Comparison of ENCODE assay signal across 8 cellular contexts in the genomic region with DNA sequence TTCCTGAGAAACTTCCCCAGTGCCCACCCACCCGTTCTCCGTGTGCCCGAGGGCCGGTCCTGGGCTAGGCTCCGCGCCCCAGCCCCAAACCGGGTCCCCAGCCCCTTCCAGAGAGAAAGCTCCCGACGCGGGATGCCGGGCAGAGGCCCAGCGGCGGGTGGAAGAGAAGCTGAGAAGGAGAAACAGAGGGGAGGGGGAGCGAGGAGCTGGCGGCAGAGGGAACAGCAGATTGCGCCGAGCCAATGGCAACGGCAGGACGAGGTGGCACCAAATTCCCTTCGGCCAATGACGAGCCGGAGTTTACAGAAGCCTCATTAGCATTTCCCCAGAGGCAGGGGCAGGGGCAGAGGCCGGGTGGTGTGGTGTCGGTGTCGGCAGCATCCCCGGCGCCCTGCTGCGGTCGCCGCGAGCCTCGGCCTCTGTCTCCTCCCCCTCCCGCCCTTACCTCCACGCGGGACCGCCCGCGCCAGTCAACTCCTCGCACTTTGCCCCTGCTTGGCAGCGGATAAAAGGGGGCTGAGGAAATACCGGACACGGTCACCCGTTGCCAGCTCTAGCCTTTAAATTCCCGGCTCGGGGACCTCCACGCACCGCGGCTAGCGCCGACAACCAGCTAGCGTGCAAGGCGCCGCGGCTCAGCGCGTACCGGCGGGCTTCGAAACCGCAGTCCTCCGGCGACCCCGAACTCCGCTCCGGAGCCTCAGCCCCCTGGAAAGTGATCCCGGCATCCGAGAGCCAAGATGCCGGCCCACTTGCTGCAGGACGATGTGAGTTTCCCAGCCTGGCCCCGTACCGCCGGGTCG. TPM values are rescaled to one million over a fixed set of nuclear protein-coding genes. Genes with fewer than 3 reads are reported as not detected.
DNase-seq lines count a peak whose midpoint lies in the region; ATAC-seq, FAIRE-seq and TF ChIP-seq lines count a peak whose summit lies in the region.

A gene (plus strand): TSS at position 469 of the 803 bp plus-strand sequence. CDS start 272 bp downstream, at position 741.

- TF ChIP-seq RAD21 in H1 (IDR thresholded peaks at IDR 0.05 in 1 of 2, conservative IDR thresholded peaks at IDR 0.05 in 1 of 2; ENCODE audit: low read depth in 2 of 2, low read length in 2 of 2): no peak

- POLR2A ChIA-PET in H1 (lab: Charles Lee; ENCODE audit: partially characterized antibody): interaction anchor here (0.6 to 9.6 kb wide), 19 partner anchors 9 to 1355 kb away, joined by 3 to 103 read pairs (median 4); no protein-coding TSS in a partner anchor

- peak within 1 kb of the TSS; percentile 70 to 91 (median 84) for H3K9ac ChIP-seq in H1 (replicated peaks in 1 of 4; ENCODE audit: extremely low read depth in 1 of 4, low read depth in 3 of 4, low read length in 3 of 4)
- peak within 1 kb of the TSS; percentile 88 for H3K9ac ChIP-seq in mesenchymal stem cell (ENCODE audit: low read length)

- CTCF ChIA-PET in H1 (lab: Charles Lee; ENCODE audit: partially characterized antibody): interaction anchor here (0.9 to 21.7 kb wide), 10 partner anchors 9 to 170 kb away, joined by 3 to 226 read pairs (median 6); a partner anchor contains a TSS

- peak within 1 kb of the TSS; percentile 77 for H4K91ac ChIP-seq in H1 (replicated peaks; ENCODE audit: insufficient read length, low read length)
- peak within 1 kb of the TSS; percentile 95 for H4K91ac ChIP-seq in mesenchymal stem cell (ENCODE audit: low read length)

- H2AK5ac ChIP-seq in H1 (ENCODE audit: low read depth, low read length) (no peak within 1 kb of the TSS; the same call in 1 of the 2 replicates), mesenchymal stem cell (ENCODE audit: low read length, severe bottlenecking) (no peak within 1 kb of the TSS)

- H3K27me3 ChIP-seq in H1 (replicated peaks in 1 of 4; ENCODE audit: control insufficient read depth in 3 of 4, extremely low read depth in 1 of 4, insufficient read depth in 3 of 4, low read length in 3 of 4): no peaks in the 10 kb centered on the region
- no peaks in the 10 kb centered on the region for H3K27me3 ChIP-seq in mesenchymal stem cell (ENCODE audit: control insufficient read depth in 1 of 2, insufficient read depth in 1 of 2, low read length in 2 of 2)

- H2BK5ac ChIP-seq in H1 (ENCODE audit: low read depth, low read length) (peak within 1 kb of the TSS; percentile 95), mesenchymal stem cell (ENCODE audit: low read depth, low read length, poor library complexity, severe bottlenecking) (peak within 1 kb of the TSS; percentile 58)

- H3K79me1 ChIP-seq in H1 (ENCODE audit: low read depth, low read length) (peaks cover 13% of the 10 kb centered on the region; the same call in 1 of the 2 replicates), mesenchymal stem cell (replicated peaks; ENCODE audit: low read length, poor library complexity, severe bottlenecking) (peaks cover 23% of the 10 kb centered on the region)

- peaks cover 10 to 30% (median 20%) of the 10 kb centered on the region in 4 experiments for H3K4me1 ChIP-seq in H1 (replicated peaks in 1 of 4; ENCODE audit: control insufficient read depth in 3 of 4, insufficient read depth in 4 of 4, low read length in 3 of 4)
- peaks cover 23% of the 10 kb centered on the region for H3K4me1 ChIP-seq in mesenchymal stem cell (ENCODE audit: control insufficient read depth, insufficient read depth, low read depth, low read length)

- H3K56ac ChIP-seq in H1 (replicated peaks; ENCODE audit: insufficient read length, low read depth, low read length): peak within 1 kb of the TSS; percentile 95

- H4K5ac ChIP-seq in H1 (ENCODE audit: insufficient read length, low read depth, low read length): peak within 1 kb of the TSS; percentile 84

- peak within 1 kb of the TSS; percentile 80 for H3K27ac ChIP-seq in H1 (ENCODE audit: low read depth, low read length)
- peak within 1 kb of the TSS; percentile 55 for H3K27ac ChIP-seq in mesenchymal stem cell (ENCODE audit: low read length, poor library complexity, severe bottlenecking)

- H3K79me2 ChIP-seq in H1 (ENCODE audit: control insufficient read depth in 1 of 2, insufficient read depth in 2 of 2, low read length in 2 of 2): peaks cover 32 to 56% of the 10 kb centered on the region in 2 experiments

- peak within 1 kb of the TSS; percentile 53 for H2BK12ac ChIP-seq in H1 (ENCODE audit: low read depth, low read length)
- peak within 1 kb of the TSS; percentile 41 to 97 for H2BK12ac ChIP-seq in mesenchymal stem cell (ENCODE audit: low read length in 2 of 2)

- H2AFZ ChIP-seq in H1 (ENCODE audit: low read length) (no peak within 1 kb of the TSS), mesenchymal stem cell (ENCODE audit: low read depth, low read length) (no peak within 1 kb of the TSS)

- FAIRE-seq in HTR-8/SVneo (lab: Jason Lieb, UNC) (peak; percentile 86), H1 (lab: Jason Lieb, UNC) (no peak)

- peak within 1 kb of the TSS; percentile 78 for H4K8ac ChIP-seq in H1 (ENCODE audit: extremely low read depth, insufficient read depth, low read length)
- peak within 1 kb of the TSS; percentile 52 for H4K8ac ChIP-seq in mesenchymal stem cell (ENCODE audit: low read length)

- ATAC-seq in GM21381 (IDR thresholded peaks at IDR 0.05; ENCODE audit: unreplicated experiment): peak; percentile 84

- H3K14ac ChIP-seq in H1 (ENCODE audit: insufficient read length) (no peak within 1 kb of the TSS), mesenchymal stem cell (ENCODE audit: low read length in 2 of 2) (peak within 1 kb of the TSS; percentile 43 to 100)

- peaks cover 26 to 41% of the 10 kb centered on the region in 2 experiments for H4K20me1 ChIP-seq in H1 (replicated peaks in 1 of 2; ENCODE audit: control insufficient read depth in 1 of 2, insufficient read depth in 2 of 2, low read length in 2 of 2)

- WGBS in H1 (ENCODE audit: extremely low coverage in 1 of 2, insufficient coverage in 1 of 2, insufficient read length in 1 of 2, insufficient replicate concordance in 2 of 2, low coverage in 1 of 2, low lambda C conversion rate in 2 of 2, missing lambda C conversion rate in 1 of 2), 2 experiments: 1% methylated on average over 47 of the region's 73 CpGs; no CpG with 5 or more reads in 1 of the 2 experiments
- under 1% methylated on average over 70 of the region's 73 CpGs for WGBS in mesenchymal stem cell

- no peak for TF ChIP-seq CTCF in H1 (IDR thresholded peaks at IDR 0.05; ENCODE audit: control extremely low read depth in 1 of 3, insufficient read depth in 1 of 3, low read depth in 1 of 3, low read length in 3 of 3)

- H2BK120ac ChIP-seq in H1 (replicated peaks; ENCODE audit: low read depth, low read length) (peak within 1 kb of the TSS; percentile 60), mesenchymal stem cell (ENCODE audit: low read depth, low read length) (peak within 1 kb of the TSS; percentile 98)

- H3K23ac ChIP-seq in H1 (ENCODE audit: insufficient read length) (no peak within 1 kb of the TSS), mesenchymal stem cell (ENCODE audit: low read length in 2 of 2) (peak within 1 kb of the TSS in 1 of 2 experiments; percentile 98)

- H2BK15ac ChIP-seq in H1 (ENCODE audit: low read length) (peak within 1 kb of the TSS; percentile 48; the same call in 1 of the 2 replicates), mesenchymal stem cell (ENCODE audit: low read depth, poor library complexity, severe bottlenecking) (peak within 1 kb of the TSS; percentile 70)

- no peak within 1 kb of the TSS for H2BK20ac ChIP-seq in H1 (ENCODE audit: low read length)

- DNase-seq in COLO829 (ENCODE audit: low spot score): peak; percentile 88
- DNase-seq in HTR-8/SVneo (ENCODE audit: insufficient read length, low spot score): peak; percentile 91
- DNase-seq in NOMO-1 treated with DMSO at 0.1 percent for 48 hours (lab: John Stamatoyannopoulos, UW; ENCODE audit: unreplicated experiment): peak; percentile 98
- DNase-seq in activated CD8-positive, alpha-beta memory T cell treated with anti-CD3 and anti-CD28 coated beads for 4 hours (ENCODE audit: low read depth in 2 of 2): peak; percentile 66 to 67
- DNase-seq in H1 (ENCODE audit: low read depth in 1 of 2, low spot score in 2 of 2): peak; percentile 86 to 91
- peak; percentile 98 for DNase-seq in mesenchymal stem cell
- peak; percentile 53 for DNase-seq in stimulated activated CD8-positive, alpha-beta memory T cell treated with anti-CD3 and anti-CD28 coated beads, Interleukin-12 subunit alpha, Interleukin-12 subunit beta, amount 100 ng/mL, for 24 hours (ENCODE audit: extremely low read depth)

- H3K23me2 ChIP-seq in H1 (ENCODE audit: low read depth, low read length): peaks cover 19% of the 10 kb centered on the region

- H3K36me3 ChIP-seq in H1 (ENCODE audit: control insufficient read depth in 2 of 4, insufficient read depth in 4 of 4, low read length in 3 of 4) (peaks cover 31 to 41% (median 37%) of the 10 kb centered on the region in 4 experiments), mesenchymal stem cell (ENCODE audit: control insufficient read depth in 1 of 2, insufficient read depth in 2 of 2, low read depth in 1 of 2, low read length in 2 of 2) (peaks cover 20 to 40% of the 10 kb centered on the region in 2 experiments)

- peak in 1 of 2 experiments; percentile 32; a peak in 1 of 3 replicates for TF ChIP-seq EP300 in H1 (IDR thresholded peaks at IDR 0.05; ENCODE audit: borderline replicate concordance in 1 of 2, low read depth in 2 of 2, low read length in 2 of 2)

- TF ChIP-seq POLR2A in H1 (IDR thresholded peaks at IDR 0.05; ENCODE audit: control extremely low read depth in 1 of 2, low read depth in 2 of 2, low read length in 2 of 2): peak; percentile 25 to 82

- H3K9me3 ChIP-seq in H1 (ENCODE audit: insufficient read depth in 2 of 2, low read depth in 1 of 2, low read length in 1 of 2) (no peaks in the 10 kb centered on the region), mesenchymal stem cell (ENCODE audit: control insufficient read depth, low read length) (no peaks in the 10 kb centered on the region)

- H3K4me2 ChIP-seq in H1 (ENCODE audit: insufficient read depth in 1 of 2, low read depth in 2 of 2, low read length in 2 of 2) (peak within 1 kb of the TSS; percentile 85 to 97), mesenchymal stem cell (ENCODE audit: low read length, poor library complexity, severe bottlenecking) (peak within 1 kb of the TSS; percentile 91)

- H3K18ac ChIP-seq in H1 (ENCODE audit: extremely low read depth, low read length) (peak within 1 kb of the TSS; percentile 87), mesenchymal stem cell (ENCODE audit: low read depth in 1 of 2, low read length in 2 of 2) (peak within 1 kb of the TSS; percentile 83 to 99)

- H3K4ac ChIP-seq in H1 (replicated peaks; ENCODE audit: insufficient read length, low read depth, low read length) (peak within 1 kb of the TSS; percentile 84), mesenchymal stem cell (ENCODE audit: low read depth in 1 of 2, low read length in 2 of 2) (peak within 1 kb of the TSS; percentile 90 to 100)

- peak within 1 kb of the TSS; percentile 85 to 95 (median 90) for H3K4me3 ChIP-seq in H1 (ENCODE audit: extremely low read depth in 1 of 4, insufficient read depth in 2 of 4, low read depth in 3 of 4, low read length in 4 of 4)
- H3K4me3 ChIP-seq in mesenchymal stem cell (ENCODE audit: insufficient read depth in 1 of 2, low read depth in 1 of 2, low read length in 2 of 2): peak within 1 kb of the TSS; percentile 88 to 93

RNA-seq across cellular contexts. Expression of the gene that starts here (rescaled TPM):
- 604 and 621 TPM in 2 replicates for total RNA-seq in H1 (2021; fragmentation: NEBNext Ultra II Directional; extraction: Animal tissue kit (Norgen Biotek cat#: 25700))
- 372 and 397 TPM in 2 replicates for polyA plus RNA-seq in H1 (2011; rRNA removed)
- 289 TPM for polyA plus RNA-seq in H1 (2011; cell fraction: cytosol; rRNA removed)
- 214 TPM for polyA plus RNA-seq in H1 (2011; cell fraction: nucleus; rRNA removed)
- 318 to 453 TPM (median 393 TPM) in 4 replicates for polyA plus RNA-seq in H1 (2012, experiment 1 of 2)
- 219 TPM for polyA plus RNA-seq in H1 (2012, experiment 2 of 2)
- polyA plus RNA-seq in H1 (2013, experiment 1 of 2): 934 TPM
- 1,101 TPM for polyA plus RNA-seq in H1 (2013, experiment 2 of 2)
- 618 and 631 TPM in 2 replicates for polyA minus RNA-seq in H1 (2011; rRNA and poly(A)+ RNA removed)
- polyA minus RNA-seq in H1 (2011; cell fraction: cytosol; rRNA and poly(A)+ RNA removed): 331 TPM
- polyA minus RNA-seq in H1 (2011; cell fraction: nucleus; rRNA and poly(A)+ RNA removed): 203 TPM
- polyA plus RNA-seq in mesenchymal stem cell (2013, experiment 1 of 2): 787 TPM
- 779 TPM for polyA plus RNA-seq in mesenchymal stem cell (2013, experiment 2 of 2)

Comparison
In these comparisons a context has a peak if more than half of its experiments do, and no peak if none do; other contexts are left out.
1. Peak in every context shown above with its lines: DNase-seq, ATAC-seq, H3K4me3 ChIP-seq and H3K27ac ChIP-seq.